ENCODE assay signal across 15 cellular contexts in genomic region chr11:16155448-16155847, GRCh38.
DNase-seq lines count a peak whose midpoint lies in the region; ATAC-seq and TF ChIP-seq lines count a peak whose summit lies in the region.
"Had no signal": no experiment of that assay in that cellular context is flagged by ENCODE, and none has a peak within 500 bp of the region (broad histone marks: within the 10 kb centered on the region; RNA-seq: fewer than 3 reads in every experiment).

No MANE protein-coding gene starts in this region.

- DNase-seq in DMS53 treated with DMSO at 0.1 percent for 48 hours (lab: John Stamatoyannopoulos, UW; ENCODE audit: unreplicated experiment) (peak; percentile 47), body of pancreas (no peak), left lobe of liver (ENCODE audit: low spot score) (no peak), renal cortical epithelial cell (ENCODE audit: low read depth) (peak; percentile 64), dermis blood vessel endothelial cell (no peak), ascending aorta (ENCODE audit: low spot score in 2 of 2) (no peak), DMS 273 (lab: John Stamatoyannopoulos, UW; ENCODE audit: unreplicated experiment) (no peak)
- DNase-seq: CD4-positive, CD25-positive, alpha-beta regulatory T cell; H7; KG1; NCI-H1092; NCI-H1694 treated with DMSO at 0.1 percent for 48 hours; NCI-H69; NK-92 treated with Interleukin-12 subunit alpha and Interleukin-12 subunit beta, amount 100 ng/mL, for 24 hours had no signal

- TF ChIP-seq CTCF in body of pancreas (IDR thresholded peaks at IDR 0.05), result no peak
- TF ChIP-seq CTCF in ascending aorta (IDR thresholded peaks at IDR 0.05), result no peak

- H3K27me3 ChIP-seq in body of pancreas, result no peaks in the 10 kb centered on the region
- no peaks in the 10 kb centered on the region for H3K27me3 ChIP-seq in ascending aorta

- TF ChIP-seq POLR2A in body of pancreas (IDR thresholded peaks at IDR 0.05), result no peak

- H3K9me3 ChIP-seq in body of pancreas (no peaks in the 10 kb centered on the region), ascending aorta (no peaks in the 10 kb centered on the region)

- H3K27ac ChIP-seq in body of pancreas, result peak overlapping the region in 3 of 4 donors; percentile 57 to 84 (median 79)
- no peak overlapping the region for H3K27ac ChIP-seq in ascending aorta
- H3K27ac ChIP-seq: HL-60 had no signal

- ATAC-seq in body of pancreas, result peak; percentile 41
- peak; percentile 26 for ATAC-seq in left lobe of liver

- intact Hi-C loops in body of pancreas (cut with DNase I) (no loop called here), ascending aorta (cut with DNase I) (no loop called here)

- H3K4me1 ChIP-seq in body of pancreas, result peaks cover 45% of the 10 kb centered on the region
- no peaks in the 10 kb centered on the region for H3K4me1 ChIP-seq in ascending aorta

- H3K36me3 ChIP-seq in body of pancreas (replicated peaks in 1 of 2; ENCODE audit: insufficient read depth in 1 of 2, low read depth in 2 of 2) (no peaks in the 10 kb centered on the region), ascending aorta (no peaks in the 10 kb centered on the region)

- H3K4me3 ChIP-seq in body of pancreas (no peak overlapping the region), ascending aorta (no peak overlapping the region)

Comparison
In these comparisons a context has a peak if more than half of its experiments do, and no peak if none do; other contexts are left out.
1. DNase-seq: peak in DMS53 treated with DMSO at 0.1 percent for 48 hours (single experiment) and renal cortical epithelial cell (single experiment); none in body of pancreas (0 of 4), left lobe of liver (single experiment), dermis blood vessel endothelial cell (single experiment), ascending aorta (0 of 2) and DMS 273 (single experiment).
2. H3K27ac ChIP-seq: peak in body of pancreas (3 of 4); none in ascending aorta (0 of 2).